ENCODE assay signal across 9 cellular contexts in genomic region chr1:26745191-26745590, GRCh38. TPM values are rescaled to one million over a fixed set of nuclear protein-coding genes. Genes with fewer than 3 reads are reported as not detected.
DNase-seq lines count a peak whose midpoint lies in the region; TF ChIP-seq lines count a peak whose summit lies in the region.
"Had no signal": no experiment of that assay in that cellular context is flagged by ENCODE, and none has a peak within 500 bp of the region (broad histone marks: within the 10 kb centered on the region; RNA-seq: fewer than 3 reads in every experiment).

No MANE protein-coding gene starts in this region.

- no peaks in the 10 kb centered on the region for H3K9me3 ChIP-seq in SU-DHL-6 (ENCODE audit: insufficient read depth, low read length)
- H3K9me3 ChIP-seq in spleen = no peaks in the 10 kb centered on the region
- H3K9me3 ChIP-seq in SJCRH30 (replicated peaks) = no peaks in the 10 kb centered on the region; the same call in 1 of the 2 replicates
- H3K9me3 ChIP-seq: pancreas had no signal

- WGBS in spleen, 5 donors = 70 to 84% (median 72%) methylated on average over 5 of the region's 5 CpGs

- H3K9me3 Mint-ChIP-seq in T-helper 2 cell treated with Interferon-gamma antibody and Interleukin-4, amounts not matched to agents 5 μg/mL and 100 μg/mL, for 36 hours = no peaks in the 10 kb centered on the region

- H3K4me3 Mint-ChIP-seq in T-helper 2 cell treated with Interferon-gamma antibody and Interleukin-4, amounts not matched to agents 5 μg/mL and 100 μg/mL, for 36 hours = peak overlapping the region; percentile 69

- peaks cover 73% of the 10 kb centered on the region for H3K36me3 Mint-ChIP-seq in T-helper 2 cell treated with Interferon-gamma antibody and Interleukin-4, amounts not matched to agents 5 μg/mL and 100 μg/mL, for 36 hours (ENCODE audit: low read depth)

- H3K27ac ChIP-seq in SU-DHL-6 (ENCODE audit: low read depth, low read length) (peak overlapping the region; percentile 91), epithelial cell of prostate (peak overlapping the region; percentile 91), spleen (peak overlapping the region; percentile 89 to 94 (median 90)), SJCRH30 (no peak overlapping the region)

- H3K36me3 ChIP-seq in SU-DHL-6 (ENCODE audit: low read length) (peaks cover 31% of the 10 kb centered on the region), spleen (peaks cover 0 to 83% (median 27%) of the 10 kb centered on the region in 6 donors), SJCRH30 (peaks cover 81% of the 10 kb centered on the region)

- H2AFZ ChIP-seq in SU-DHL-6 (ENCODE audit: low read depth, low read length, severe bottlenecking) = no peak overlapping the region

- intact Hi-C loops in spleen (cut with DNase I; ENCODE audit: low total_unique reads) = loop anchor here (10.0 kb wide), 1 partner anchor 50 kb away; the partner anchor contains the start of gene ARID1A

- no peak overlapping the region for H3K4me3 ChIP-seq in SU-DHL-6 (ENCODE audit: insufficient read depth, low read length, poor library complexity, severe bottlenecking)
- peak overlapping the region in 1 of 8 donors; percentile 50 for H3K4me3 ChIP-seq in spleen
- H3K4me3 ChIP-seq in SJCRH30 = no peak overlapping the region
- H3K4me3 ChIP-seq: pancreas had no signal

- H3K4me1 ChIP-seq in spleen = peaks cover 43 to 100% (median 92%) of the 10 kb centered on the region in 6 donors
- H3K4me1 ChIP-seq in SJCRH30 = peaks cover 5% of the 10 kb centered on the region; the same call in 1 of the 2 replicates

- H3K79me2 ChIP-seq in SU-DHL-6 (ENCODE audit: insufficient read depth, low read length) = peaks cover 90% of the 10 kb centered on the region

- H3K9me2 ChIP-seq in SU-DHL-6 (replicated peaks; ENCODE audit: insufficient read depth, low read length) = no peaks in the 10 kb centered on the region

- TF ChIP-seq POLR2A in spleen (IDR thresholded peaks at IDR 0.05) = no peak

- no peaks in the 10 kb centered on the region for H4K20me1 ChIP-seq in SU-DHL-6 (ENCODE audit: low read depth, low read length)

- 0 out of 2 replicates have a peak overlapping the region, but pooled peaks have one; percentile 43 for H3K9ac ChIP-seq in SU-DHL-6 (ENCODE audit: low read length)

- no peak for DNase-seq in T-helper 2 cell treated with Interferon-gamma antibody and Interleukin-4, amounts not matched to agents 5 μg/mL and 100 μg/mL, for 36 hours (ENCODE audit: low spot score)
- no peak for DNase-seq in T-helper 2 cell
- DNase-seq in epithelial cell of prostate (ENCODE audit: low read depth, low spot score) = no peak
- no peak for DNase-seq in spleen
- DNase-seq in SJCRH30 = no peak
- DNase-seq in NCI-H510A treated with DMSO at 0.1 percent for 48 hours (lab: John Stamatoyannopoulos, UW) = no peak
- DNase-seq in NCI-H226 = no peak
- DNase-seq: pancreas had no signal

- TF ChIP-seq CTCF in SU-DHL-6 (IDR thresholded peaks at IDR 0.05; ENCODE audit: insufficient read depth, low read length, poor library complexity, severe bottlenecking) (no peak), spleen (IDR thresholded peaks at IDR 0.05 in 8 of 11, conservative IDR thresholded peaks at IDR 0.05 in 3 of 11) (no peak)

- H3K27me3 ChIP-seq in SU-DHL-6 (ENCODE audit: low read length) = no peaks in the 10 kb centered on the region
- H3K27me3 ChIP-seq in spleen (replicated peaks in 1 of 7) = no peaks in the 10 kb centered on the region
- no peaks in the 10 kb centered on the region for H3K27me3 ChIP-seq in SJCRH30
- H3K27me3 ChIP-seq: pancreas had no signal

- no peaks in the 10 kb centered on the region for H3K27me3 Mint-ChIP-seq in T-helper 2 cell treated with Interferon-gamma antibody and Interleukin-4, amounts not matched to agents 5 μg/mL and 100 μg/mL, for 36 hours (ENCODE audit: low read depth)

- H3F3A ChIP-seq in SU-DHL-6 (ENCODE audit: insufficient read depth) = peaks cover 33% of the 10 kb centered on the region

- peaks cover 66% of the 10 kb centered on the region for H3K4me1 Mint-ChIP-seq in T-helper 2 cell treated with Interferon-gamma antibody and Interleukin-4, amounts not matched to agents 5 μg/mL and 100 μg/mL, for 36 hours (ENCODE audit: low read depth)

- no peak overlapping the region for H3K4me2 ChIP-seq in SU-DHL-6 (ENCODE audit: low read depth, low read length, poor library complexity, severe bottlenecking)

- H3K27ac Mint-ChIP-seq in T-helper 2 cell treated with Interferon-gamma antibody and Interleukin-4, amounts not matched to agents 5 μg/mL and 100 μg/mL, for 36 hours = peak overlapping the region; percentile 86

RNA-seq across cellular contexts. Expression of gene PIGV, which starts 42.6 kb away (rescaled TPM):
- 10 to 100 TPM in 6 of 7 donors, 1 to 10 TPM in 1; 8.1 to 21.8 (median 12.5) TPM for total RNA-seq in spleen
- 1 to 10 TPM; 4.8 to 6.6 (median 5.2) TPM for polyA plus RNA-seq in spleen
- 5.8 and 6.2 TPM in 2 replicates for total RNA-seq in SJCRH30 (2014; rRNA removed; shearing (Covaris generic))

RNA-seq across cellular contexts. Expression of gene ARID1A, which starts 49.4 kb away (rescaled TPM):
- 100 to 1,000 TPM in 3 of 7 donors, 10 to 100 TPM in 4; 86.0 to 121 (median 97.4) TPM for total RNA-seq in spleen
- polyA plus RNA-seq in spleen = 10 to 100 TPM in 2 of 3 donors, 1 to 10 TPM in 1; 9.8 to 24.2 (median 14.6) TPM
- 57.3 and 57.9 TPM in 2 replicates for total RNA-seq in SJCRH30 (2014; rRNA removed; shearing (Covaris generic))
